9 cellular contexts compared by ENCODE assay signal in the genomic region with DNA sequence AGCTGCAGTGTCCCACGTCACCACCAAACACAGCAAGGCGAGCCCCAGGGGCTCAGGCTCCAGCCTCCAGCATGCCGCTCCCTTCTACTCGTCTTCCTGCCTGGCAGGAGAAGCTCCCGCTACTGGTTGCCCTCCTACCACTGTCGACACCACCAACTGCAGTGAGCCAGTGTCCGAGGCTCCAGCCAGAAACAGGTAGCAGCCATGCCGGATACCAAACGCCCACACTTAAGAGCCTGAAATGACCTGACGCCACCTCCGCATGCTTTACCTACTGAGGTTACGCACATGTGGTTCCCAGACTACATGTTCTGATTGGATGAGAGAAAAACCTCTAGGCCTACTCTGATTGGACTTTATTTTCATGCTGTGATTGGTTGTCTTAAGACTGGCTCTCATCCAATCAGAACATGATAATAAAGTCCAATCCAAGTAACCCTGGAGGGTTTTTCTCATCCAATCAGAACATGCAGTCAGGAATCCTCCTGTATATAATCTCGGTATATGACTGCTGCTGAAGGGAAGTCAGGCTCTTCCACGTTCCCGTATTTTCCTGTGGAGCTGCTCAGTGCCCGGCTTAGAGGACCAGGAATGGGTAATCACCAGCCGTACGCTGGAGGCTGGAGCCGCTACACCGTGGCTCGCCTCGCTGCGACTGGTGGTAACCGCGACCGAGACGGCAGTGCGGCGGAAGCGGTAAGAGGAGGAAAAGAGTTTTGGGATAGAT. TPM values are rescaled to one million over a fixed set of nuclear protein-coding genes. Genes with fewer than 3 reads are reported as not detected.
"Had no signal": no experiment of that assay in that cellular context is flagged by ENCODE, and none has a peak within 500 bp of the region (broad histone marks: within the 10 kb centered on the region; RNA-seq: fewer than 3 reads in every experiment).

A gene (minus strand): TSS at position 120 of the 727 bp plus-strand sequence. CDS start 8,707 bp downstream, outside the sequence.

RNA-seq across cellular contexts. Expression of the gene that starts here (rescaled TPM):
- total RNA-seq: activated CD4-positive, alpha-beta memory T cell treated with anti-CD3 and anti-CD28 coated beads for 36 hours; activated naive CD4-positive, alpha-beta T cell treated with anti-CD3 and anti-CD28 coated beads, Interleukin-2, amount 50 U/mL, for 72 hours; activated T-cell treated with anti-CD3 and anti-CD28 coated beads, Interleukin-2, amount 50 U/mL, for 4 hours; left lobe of liver; natural killer cell treated with Interleukin-12 subunit alpha and Interleukin-12 subunit beta and Interleukin-15 and Interleukin-18, amount 100 ng/mL, for 72 hours; vagina had no signal
- polyA plus RNA-seq: esophagus, mammary epithelial cell, stomach had no signal
